Comparison of ENCODE assay signal across 30 cellular contexts in the genomic region with DNA sequence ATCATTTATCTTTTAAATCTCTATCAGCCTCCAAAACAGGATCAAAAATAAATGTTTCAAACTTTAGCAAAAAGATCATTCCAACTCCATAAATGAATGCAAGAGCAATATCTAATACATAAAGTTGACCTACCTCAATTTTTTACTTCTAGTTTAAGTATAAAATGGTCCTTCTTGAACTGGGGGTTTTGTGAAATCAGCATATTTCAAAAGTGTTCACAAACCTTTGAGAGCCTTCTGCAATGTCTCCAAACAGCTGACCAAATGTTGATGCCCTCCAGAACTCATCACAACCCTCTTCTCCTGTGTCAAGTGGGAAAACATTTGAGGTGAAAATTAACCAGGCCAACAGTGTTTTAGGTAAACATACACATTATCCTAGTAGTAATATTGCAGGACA.
"Had no signal": no experiment of that assay in that cellular context is flagged by ENCODE, and none has a peak within 500 bp of the region (broad histone marks: within the 10 kb centered on the region; RNA-seq: fewer than 3 reads in every experiment).

No MANE protein-coding gene starts in this region.

- H3K27ac ChIP-seq: neural progenitor cell, ovary, parathyroid adenoma, psoas muscle, skin epidermis, spleen, stomach, thoracic aorta, thyroid gland, tibial nerve, upper lobe of left lung, vagina had no signal

- ATAC-seq: natural killer cell; psoas muscle; right cardiac atrium; sciatic nerve; stimulated activated naive B cell treated with anti-CD40 and anti-IgM and Interleukin-4, amounts not matched to agents 10 μg/mL and 1 μg/mL and 100 μg/mL, for 72 hours had no signal

- FAIRE-seq: urothelium cell line had no signal

- H3K4me1 ChIP-seq: neural progenitor cell, parathyroid adenoma, psoas muscle, stomach, thyroid gland, upper lobe of left lung, vagina had no signal

- DNase-seq: natural killer cell; occipital lobe; ovary; posterior cingulate gyrus; right cardiac atrium; spleen; stimulated activated CD4-positive, alpha-beta T cell treated with anti-CD3 and anti-CD28 coated beads, Interleukin-12 subunit alpha, Interleukin-12 subunit beta, amount 100 ng/mL, for 4 hours; stimulated activated CD4-positive, alpha-beta T cell treated with anti-CD3 and anti-CD28 coated beads, Interleukin-1b, Interleukin-23, amount 100 ng/mL, for 48 hours; stimulated activated CD4-positive, alpha-beta T cell treated with anti-CD3 and anti-CD28 coated beads, Interleukin-4, amount 100 ng/mL, for 1 hour; stimulated activated CD4-positive, alpha-beta T cell treated with anti-CD3 and anti-CD28 coated beads, Interleukin-4, amount 100 ng/mL, for 4 hours; stimulated activated CD8-positive, alpha-beta memory T cell treated with anti-CD3 and anti-CD28 coated beads, Interleukin-4, amount 100 ng/mL, for 48 hours; stimulated activated naive B cell treated with anti-CD40 and anti-IgM and Interleukin-4, amounts not matched to agents 10 μg/mL and 1 μg/mL and 100 μg/mL, for 72 hours; stimulated activated naive CD4-positive, alpha-beta T cell treated with Interleukin-2 at 50 U/mL for 16 hours; stomach; thyroid gland; trophoblast cell; upper lobe of left lung had no signal

- H3K27me3 Mint-ChIP-seq: progenitor cell of endocrine pancreas; stimulated activated naive B cell treated with anti-CD40 and anti-IgM and Interleukin-4, amounts not matched to agents 10 μg/mL and 1 μg/mL and 100 μg/mL, for 72 hours; stimulated activated naive CD8-positive, alpha-beta T cell treated with anti-CD3 and anti-CD28 coated beads, Interleukin-15, Interleukin-2, amounts not matched to agents 100 ng/mL and 50 ng/mL, for 24 hours had no signal

- H3K4me3 ChIP-seq: neural progenitor cell, ovary, psoas muscle, skin epidermis, smooth muscle cell, spleen, stomach, thoracic aorta, thyroid gland, tibial nerve, upper lobe of left lung, vagina had no signal

- H3K27ac Mint-ChIP-seq: natural killer cell; nephron; neural progenitor cell; progenitor cell of endocrine pancreas; stimulated activated naive CD8-positive, alpha-beta T cell treated with anti-CD3 and anti-CD28 coated beads, Interleukin-15, Interleukin-2, amounts not matched to agents 100 ng/mL and 50 ng/mL, for 24 hours had no signal

- H3K9me3 ChIP-seq: ovary, psoas muscle, spleen, stomach, thoracic aorta, thyroid gland, tibial nerve, upper lobe of left lung, vagina had no signal

- H3K4me1 Mint-ChIP-seq: nephron, neural progenitor cell had no signal

- H3K4me2 ChIP-seq: neural progenitor cell, smooth muscle cell had no signal

- H3K27me3 ChIP-seq: neural progenitor cell, ovary, spleen, stomach, thyroid gland, tibial nerve, upper lobe of left lung, vagina had no signal

- H3K36me3 ChIP-seq: ovary had no signal

- H2AFZ ChIP-seq: neural progenitor cell, parathyroid adenoma had no signal

- H3K9ac ChIP-seq: neural progenitor cell, parathyroid adenoma had no signal

- H3K4me3 Mint-ChIP-seq: natural killer cell; neural progenitor cell; stimulated activated naive B cell treated with anti-CD40 and anti-IgM and Interleukin-4, amounts not matched to agents 10 μg/mL and 1 μg/mL and 100 μg/mL, for 72 hours; stimulated activated naive CD8-positive, alpha-beta T cell treated with anti-CD3 and anti-CD28 coated beads, Interleukin-15, Interleukin-2, amounts not matched to agents 100 ng/mL and 50 ng/mL, for 24 hours had no signal

- H3K9me3 Mint-ChIP-seq: natural killer cell; nephron; neural progenitor cell; stimulated activated naive B cell treated with anti-CD40 and anti-IgM and Interleukin-4, amounts not matched to agents 10 μg/mL and 1 μg/mL and 100 μg/mL, for 72 hours; stimulated activated naive CD8-positive, alpha-beta T cell treated with anti-CD3 and anti-CD28 coated beads, Interleukin-15, Interleukin-2, amounts not matched to agents 100 ng/mL and 50 ng/mL, for 24 hours had no signal
